ENCODE assay signal across 22 cellular contexts in genomic region chr7:103797647-103798307, GRCh38.
DNase-seq lines count a peak whose midpoint lies in the region; ATAC-seq and TF ChIP-seq lines count a peak whose summit lies in the region.
"Had no signal": no experiment of that assay in that cellular context is flagged by ENCODE, and none has a peak within 500 bp of the region (broad histone marks: within the 10 kb centered on the region; RNA-seq: fewer than 3 reads in every experiment).

No MANE protein-coding gene starts in this region.

- H2AFZ ChIP-seq in GM23248: no peak overlapping the region
- no peak overlapping the region for H2AFZ ChIP-seq in neural progenitor cell (replicated peaks)

- H3K27me3 Mint-ChIP-seq in mesothelial cell of epicardium (ENCODE audit: low read depth) (peaks cover 13% of the 10 kb centered on the region), neural progenitor cell (ENCODE audit: insufficient read depth, low read depth) (no peaks in the 10 kb centered on the region)
- peaks cover 5% of the 10 kb centered on the region for H3K27me3 Mint-ChIP-seq in activated CD4-positive, alpha-beta T cell treated with anti-CD3 and anti-CD28 coated beads for 36 hours
- H3K27me3 Mint-ChIP-seq: CD4-positive, alpha-beta memory T cell; IgD-negative memory B cell had no signal

- H3K9me3 ChIP-seq in GM23248 (ENCODE audit: low read depth): no peaks in the 10 kb centered on the region
- H3K9me3 ChIP-seq in neural progenitor cell (ENCODE audit: low read depth): no peaks in the 10 kb centered on the region
- H3K9me3 ChIP-seq: A549, BLaER1 had no signal

- H3K27me3 ChIP-seq in GM23248 (replicated peaks; ENCODE audit: insufficient read depth): no peaks in the 10 kb centered on the region
- no peaks in the 10 kb centered on the region for H3K27me3 ChIP-seq in neural progenitor cell
- H3K27me3 ChIP-seq: BLaER1 had no signal

- no peak overlapping the region for H3K4me3 Mint-ChIP-seq in mesothelial cell of epicardium
- no peak overlapping the region for H3K4me3 Mint-ChIP-seq in neural progenitor cell
- H3K4me3 Mint-ChIP-seq in activated CD4-positive, alpha-beta T cell treated with anti-CD3 and anti-CD28 coated beads for 36 hours: no peak overlapping the region
- H3K4me3 Mint-ChIP-seq: CD14-positive monocyte; CD4-positive, alpha-beta memory T cell; HFFc6; IgD-negative memory B cell had no signal

- 27 to 35% methylated on average over 3 of the region's 3 CpGs for WGBS in GM23248 (ENCODE audit: low coverage in 1 of 2, low lambda C conversion rate in 2 of 2, missing lambda C conversion rate in 2 of 2), 2 experiments

- H3K9ac ChIP-seq in GM23248 (no peak overlapping the region), neural progenitor cell (no peak overlapping the region)
- H3K9ac ChIP-seq: BLaER1 had no signal

- POLR2A ChIA-PET in activated CD4-positive, alpha-beta T cell treated with anti-CD3 and anti-CD28 coated beads for 36 hours (lab: Charles Lee): no interaction called here

- no peaks in the 10 kb centered on the region for H3K9me2 ChIP-seq in GM23248 (ENCODE audit: insufficient read depth)

- ATAC-seq in SK-N-SH treated with all-trans-retinoic acid at 6 μM for 48 hours: no peak
- no peak for ATAC-seq in activated CD4-positive, alpha-beta T cell treated with anti-CD3 and anti-CD28 coated beads for 36 hours
- ATAC-seq: A549, HCT116 had no signal

- TF ChIP-seq CTCF in mesothelial cell of epicardium (IDR thresholded peaks at IDR 0.05; ENCODE audit: unreplicated experiment) (no peak), neural progenitor cell (IDR thresholded peaks at IDR 0.05) (no peak)

- H3K27ac Mint-ChIP-seq in mesothelial cell of epicardium: peak overlapping the region; percentile 78
- no peak overlapping the region for H3K27ac Mint-ChIP-seq in neural progenitor cell
- H3K27ac Mint-ChIP-seq in activated CD4-positive, alpha-beta T cell treated with anti-CD3 and anti-CD28 coated beads for 36 hours: no peak overlapping the region
- H3K27ac Mint-ChIP-seq: CD4-positive, alpha-beta memory T cell; HFFc6; IgD-negative memory B cell had no signal

- no peak overlapping the region for H3K4me3 ChIP-seq in GM23248
- H3K4me3 ChIP-seq in neural progenitor cell: no peak overlapping the region
- H3K4me3 ChIP-seq: A549, BLaER1 had no signal

- H3K4me1 ChIP-seq in GM23248 (ENCODE audit: insufficient read depth) (peaks cover 5% of the 10 kb centered on the region), neural progenitor cell (no peaks in the 10 kb centered on the region)
- H3K4me1 ChIP-seq: A549, BLaER1 had no signal

- H3K36me3 ChIP-seq in GM23248 (ENCODE audit: low read depth) (no peaks in the 10 kb centered on the region), neural progenitor cell (no peaks in the 10 kb centered on the region)
- H3K36me3 ChIP-seq: BLaER1 had no signal

- H3K9me3 Mint-ChIP-seq in mesothelial cell of epicardium (no peaks in the 10 kb centered on the region), neural progenitor cell (no peaks in the 10 kb centered on the region)
- H3K9me3 Mint-ChIP-seq in activated CD4-positive, alpha-beta T cell treated with anti-CD3 and anti-CD28 coated beads for 36 hours (ENCODE audit: low read depth): no peaks in the 10 kb centered on the region
- H3K9me3 Mint-ChIP-seq: HFFc6 had no signal

- peak; percentile 10 to 30 for DNase-seq in NCI-H2081 (lab: John Stamatoyannopoulos, UW)
- no peak for DNase-seq in NCI-H2081 treated with DMSO at 0.1 percent for 48 hours (lab: John Stamatoyannopoulos, UW)
- DNase-seq in G401 (ENCODE audit: low spot score): peak; percentile 68
- peak in 1 of 2 experiments; percentile 21 for DNase-seq in mesothelial cell of epicardium (ENCODE audit: low spot score in 2 of 2, unreplicated experiment in 2 of 2)
- DNase-seq in GM23248: no peak
- no peak for DNase-seq in neural progenitor cell (ENCODE audit: low spot score)
- no peak for DNase-seq in activated CD4-positive, alpha-beta T cell treated with anti-CD3 and anti-CD28 coated beads for 36 hours
- DNase-seq: AML-193; CD4-positive, alpha-beta memory T cell; DMS 273 treated with DMSO at 0.1 percent for 48 hours; DMS53; GDM1; GOT3; H7; HFFc6 had no signal

- intact Hi-C loops in activated CD4-positive, alpha-beta T cell treated with anti-CD3 and anti-CD28 coated beads for 36 hours (cut with DNase I, micrococcal nuclease): no loop called here

- H3K4me1 Mint-ChIP-seq in mesothelial cell of epicardium (peaks cover 34% of the 10 kb centered on the region), neural progenitor cell (no peaks in the 10 kb centered on the region)
- no peaks in the 10 kb centered on the region for H3K4me1 Mint-ChIP-seq in activated CD4-positive, alpha-beta T cell treated with anti-CD3 and anti-CD28 coated beads for 36 hours
- H3K4me1 Mint-ChIP-seq: CD14-positive monocyte; CD4-positive, alpha-beta memory T cell; IgD-negative memory B cell had no signal

- no peaks in the 10 kb centered on the region for H3K79me2 ChIP-seq in GM23248 (ENCODE audit: insufficient read depth)
- no peaks in the 10 kb centered on the region for H3K79me2 ChIP-seq in neural progenitor cell (ENCODE audit: low read depth)

- H3K27ac ChIP-seq in GM23248 (no peak overlapping the region), neural progenitor cell (no peak overlapping the region)
- H3K27ac ChIP-seq: 22Rv1, A549, BLaER1 had no signal

- H3K36me3 Mint-ChIP-seq in mesothelial cell of epicardium (no peaks in the 10 kb centered on the region), neural progenitor cell (no peaks in the 10 kb centered on the region)
- no peaks in the 10 kb centered on the region for H3K36me3 Mint-ChIP-seq in activated CD4-positive, alpha-beta T cell treated with anti-CD3 and anti-CD28 coated beads for 36 hours (ENCODE audit: low read depth)
- H3K36me3 Mint-ChIP-seq: CD14-positive monocyte; CD4-positive, alpha-beta memory T cell; IgD-negative memory B cell had no signal

- H3K4me2 ChIP-seq in GM23248 (ENCODE audit: unreplicated experiment): no peak overlapping the region
- H3K4me2 ChIP-seq in neural progenitor cell: no peak overlapping the region
- H3K4me2 ChIP-seq: A549, BLaER1 had no signal

- H4K20me1 ChIP-seq in GM23248 (ENCODE audit: insufficient read depth) (no peaks in the 10 kb centered on the region), neural progenitor cell (ENCODE audit: low read depth) (no peaks in the 10 kb centered on the region)
- H4K20me1 ChIP-seq: BLaER1 had no signal

- H3F3A ChIP-seq in GM23248 (ENCODE audit: insufficient read depth) (0 out of 2 replicates have a peak, but pooled peaks cover 7% of the 10 kb centered on the region), neural progenitor cell (ENCODE audit: low read depth) (no peaks in the 10 kb centered on the region)

- in situ Hi-C loops in G401 (cut with HindIII; ENCODE audit: low sequenced_read_pairs): no loop called here
- in situ Hi-C loops in GM23248 (cut with MboI): no loop called here

- CTCF ChIA-PET in activated CD4-positive, alpha-beta T cell treated with anti-CD3 and anti-CD28 coated beads for 36 hours (lab: Charles Lee): no interaction called here

TF ChIP-seq in SK-N-SH treated with all-trans-retinoic acid at 6 μM for 48 hours, 23 proteins besides CTCF, POLR2A, EP300 and RAD21 (continues in another document):
- TF ChIP-seq POU6F1 (CRISPR knock-in tag; IDR thresholded peaks at IDR 0.05; ENCODE audit: borderline replicate concordance, low read depth) (peak; percentile 23; the same call in 1 of the 2 replicates), BACH2 (CRISPR knock-in tag; IDR thresholded peaks at IDR 0.05; ENCODE audit: borderline replicate concordance) (no peak), ZNF565 (CRISPR knock-in tag; conservative IDR thresholded peaks at IDR 0.05; ENCODE audit: low read depth) (0 out of 2 replicates have a peak, but pooled peaks have one; percentile 6), OSR1 (CRISPR knock-in tag; IDR thresholded peaks at IDR 0.05) (no peak), ARNTL (CRISPR knock-in tag; IDR thresholded peaks at IDR 0.05; ENCODE audit: borderline replicate concordance, low read depth) (no peak), TCF4 (CRISPR knock-in tag; IDR thresholded peaks at IDR 0.05; ENCODE audit: borderline replicate concordance) (peak; percentile 87), CSRNP3 (CRISPR knock-in tag; IDR thresholded peaks at IDR 0.05) (peak; percentile 94), ISL1 (CRISPR knock-in tag; IDR thresholded peaks at IDR 0.05) (peak; percentile 98), RARB (CRISPR knock-in tag; IDR thresholded peaks at IDR 0.05) (no peak), ZFP30 (CRISPR knock-in tag; IDR thresholded peaks at IDR 0.05) (no peak), ZC3H10 (CRISPR knock-in tag; IDR thresholded peaks at IDR 0.05) (no peak), ZFP3 (CRISPR knock-in tag; IDR thresholded peaks at IDR 0.05) (no peak), CSDC2 (CRISPR knock-in tag; IDR thresholded peaks at IDR 0.05) (no peak)

Comparison
In these comparisons a context has a peak if more than half of its experiments do, and no peak if none do; other contexts are left out.
1. DNase-seq: peak in NCI-H2081 (2 of 2) and G401 (single experiment); none in NCI-H2081 treated with DMSO at 0.1 percent for 48 hours (single experiment), GM23248 (single experiment), neural progenitor cell (single experiment) and activated CD4-positive, alpha-beta T cell treated with anti-CD3 and anti-CD28 coated beads for 36 hours (single experiment).